24 cellular contexts compared by ENCODE assay signal in the genomic region with DNA sequence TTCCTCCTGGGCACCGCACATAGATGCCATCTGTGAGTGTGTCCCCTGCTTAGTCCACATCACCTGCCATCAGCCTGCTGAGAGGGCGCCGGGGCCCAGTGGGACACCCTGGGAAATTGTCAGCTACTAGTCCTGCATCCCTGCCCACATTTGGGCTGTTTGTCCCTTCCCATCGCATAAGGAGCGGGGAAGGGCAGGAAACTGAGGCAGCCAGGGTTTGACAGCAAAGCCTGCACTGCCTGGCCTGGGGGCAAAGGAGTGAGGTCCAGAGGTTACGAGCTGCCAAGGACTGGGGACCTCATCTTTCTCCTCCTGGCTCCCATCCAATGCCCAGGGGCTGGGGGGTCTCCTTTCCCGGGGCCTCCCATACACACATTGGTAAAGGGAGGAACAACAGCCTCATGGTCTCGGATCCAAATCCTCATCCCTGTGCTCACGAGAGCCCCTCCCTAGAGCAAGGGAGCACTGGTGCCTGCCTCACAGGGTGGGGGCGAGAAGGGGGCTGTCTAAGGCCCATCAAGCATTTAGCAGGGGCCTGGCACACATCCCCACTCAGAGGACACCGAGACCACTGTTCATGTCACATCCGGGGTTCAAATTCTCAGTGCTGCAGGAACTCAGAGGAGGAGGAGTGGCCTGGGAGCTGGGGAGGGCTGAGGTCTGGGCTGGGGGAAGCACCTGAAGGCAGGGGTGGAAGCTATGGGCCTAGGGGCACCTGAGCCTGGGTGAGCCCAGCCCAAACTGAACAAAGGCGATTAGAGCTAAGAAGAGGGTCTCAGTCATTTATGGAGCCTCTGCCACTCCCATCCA.
DNase-seq lines count a peak whose midpoint lies in the region; ATAC-seq and TF ChIP-seq lines count a peak whose summit lies in the region.
"Had no signal": no experiment of that assay in that cellular context is flagged by ENCODE, and none has a peak within 500 bp of the region (broad histone marks: within the 10 kb centered on the region; RNA-seq: fewer than 3 reads in every experiment).

No MANE protein-coding gene starts in this region.

- no peaks in the 10 kb centered on the region for H3K27me3 ChIP-seq in mesenchymal stem cell (ENCODE audit: control insufficient read depth in 1 of 2, insufficient read depth in 1 of 2, low read length in 2 of 2)
- H3K27me3 ChIP-seq: dorsolateral prefrontal cortex, foreskin keratinocyte, suprapubic skin had no signal

- no peaks in the 10 kb centered on the region for H3K27me3 Mint-ChIP-seq in WTC11 (ENCODE audit: low read depth)
- no peaks in the 10 kb centered on the region for H3K27me3 Mint-ChIP-seq in stimulated activated naive B cell treated with anti-CD40 and anti-IgM and Interleukin-4, amounts not matched to agents 10 μg/mL and 1 μg/mL and 100 μg/mL, for 72 hours
- H3K27me3 Mint-ChIP-seq in naive thymus-derived CD8-positive, alpha-beta T cell = no peaks in the 10 kb centered on the region

- H3K27ac ChIP-seq in mesenchymal stem cell (ENCODE audit: low read length, poor library complexity, severe bottlenecking) = no peak overlapping the region
- H3K27ac ChIP-seq: C4-2B, foreskin keratinocyte, HL-60, suprapubic skin had no signal

- peak overlapping the region; percentile 14 for H4K91ac ChIP-seq in mesenchymal stem cell (ENCODE audit: low read length)

- POLR2A ChIA-PET in WTC11 (lab: Charles Lee) = no interaction called here
- POLR2A ChIA-PET in naive thymus-derived CD8-positive, alpha-beta T cell (lab: Charles Lee) = no interaction called here

- H2AFZ ChIP-seq in mesenchymal stem cell (ENCODE audit: low read depth, low read length) = no peak overlapping the region

- H2BK12ac ChIP-seq in mesenchymal stem cell (ENCODE audit: low read length in 2 of 2) = peak overlapping the region; percentile 4 to 84

- 96% methylated on average over 13 of the region's 13 CpGs for WGBS in mesenchymal stem cell

- no peak overlapping the region for H3K4me3 Mint-ChIP-seq in WTC11
- H3K4me3 Mint-ChIP-seq in stimulated activated naive B cell treated with anti-CD40 and anti-IgM and Interleukin-4, amounts not matched to agents 10 μg/mL and 1 μg/mL and 100 μg/mL, for 72 hours = no peak overlapping the region
- no peak overlapping the region for H3K4me3 Mint-ChIP-seq in naive thymus-derived CD8-positive, alpha-beta T cell
- H3K4me3 Mint-ChIP-seq: H9, IgD-negative memory B cell, neural crest cell had no signal

- peak overlapping the region in 1 of 2 experiments; percentile 5 for H3K4ac ChIP-seq in mesenchymal stem cell (ENCODE audit: low read depth in 1 of 2, low read length in 2 of 2)

- peaks cover 0 to 16% of the 10 kb centered on the region in 2 experiments for H3K36me3 ChIP-seq in mesenchymal stem cell (ENCODE audit: control insufficient read depth in 1 of 2, insufficient read depth in 2 of 2, low read depth in 1 of 2, low read length in 2 of 2)
- H3K36me3 ChIP-seq: suprapubic skin had no signal

- H2BK15ac ChIP-seq in mesenchymal stem cell (ENCODE audit: low read depth, poor library complexity, severe bottlenecking) = peak overlapping the region; percentile 57

- peaks cover 75% of the 10 kb centered on the region for H3K4me1 ChIP-seq in mesenchymal stem cell (ENCODE audit: control insufficient read depth, insufficient read depth, low read depth, low read length)

- H4K8ac ChIP-seq in mesenchymal stem cell (ENCODE audit: low read length) = peak overlapping the region; percentile 33

- H3K9me3 ChIP-seq in mesenchymal stem cell (ENCODE audit: control insufficient read depth, low read length) = no peaks in the 10 kb centered on the region
- H3K9me3 ChIP-seq: suprapubic skin had no signal

- H3K36me3 Mint-ChIP-seq in WTC11 = no peaks in the 10 kb centered on the region
- no peaks in the 10 kb centered on the region for H3K36me3 Mint-ChIP-seq in stimulated activated naive B cell treated with anti-CD40 and anti-IgM and Interleukin-4, amounts not matched to agents 10 μg/mL and 1 μg/mL and 100 μg/mL, for 72 hours
- H3K36me3 Mint-ChIP-seq in naive thymus-derived CD8-positive, alpha-beta T cell = no peaks in the 10 kb centered on the region
- H3K36me3 Mint-ChIP-seq: IgD-negative memory B cell had no signal

- no peak overlapping the region for H3K9ac ChIP-seq in mesenchymal stem cell (ENCODE audit: low read length)

- H2AK5ac ChIP-seq in mesenchymal stem cell (ENCODE audit: low read length, severe bottlenecking) = peak overlapping the region; percentile 57

- H3K79me1 ChIP-seq in mesenchymal stem cell (replicated peaks; ENCODE audit: low read length, poor library complexity, severe bottlenecking) = peaks cover 16% of the 10 kb centered on the region

- H3K18ac ChIP-seq in mesenchymal stem cell (ENCODE audit: low read depth in 1 of 2, low read length in 2 of 2) = peak overlapping the region; percentile 41 to 52

- no peak for ATAC-seq in WTC11
- no peak for ATAC-seq in stimulated activated naive B cell treated with anti-CD40 and anti-IgM and Interleukin-4, amounts not matched to agents 10 μg/mL and 1 μg/mL and 100 μg/mL, for 72 hours (replicated peaks)
- ATAC-seq in naive thymus-derived CD8-positive, alpha-beta T cell = no peak
- no peak for ATAC-seq in GM21526 (IDR thresholded peaks at IDR 0.05; ENCODE audit: low FRiP score, unreplicated experiment)
- ATAC-seq: foreskin keratinocyte, GM12878 had no signal

- no peak overlapping the region for H3K4me2 ChIP-seq in mesenchymal stem cell (ENCODE audit: low read length, poor library complexity, severe bottlenecking)

- DNase-seq in activated effector memory CD4-positive, alpha-beta T cell treated with anti-CD3 and anti-CD28 coated beads, Interleukin-2, amount 50 U/mL, for 16 hours = peak; percentile 61
- DNase-seq in activated effector memory CD4-positive, alpha-beta T cell treated with Interleukin-2 at 50 U/mL for 16 hours = no peak
- DNase-seq in WTC11 (ENCODE audit: low spot score) (peak; percentile 8), mesenchymal stem cell (no peak), MV-4-11 (lab: John Stamatoyannopoulos, UW) (no peak)
- DNase-seq in stimulated activated naive B cell treated with anti-CD40 and anti-IgM and Interleukin-4, amounts not matched to agents 10 μg/mL and 1 μg/mL and 100 μg/mL, for 72 hours = no peak
- DNase-seq in naive thymus-derived CD8-positive, alpha-beta T cell = no peak
- DNase-seq: activated CD4-positive, alpha-beta T cell treated with anti-CD3 and anti-CD28 coated beads, Interleukin-2, amount 50 U/mL, for 4 hours; foreskin keratinocyte; H9; kidney glomerular epithelial cell; mesendoderm; NCI-H146; NCI-H2171 treated with DMSO at 0.1 percent for 48 hours; NCI-H748 treated with DMSO at 0.1 percent for 48 hours; stimulated activated CD8-positive, alpha-beta memory T cell treated with anti-CD3 and anti-CD28 coated beads, Interleukin-4, amount 100 ng/mL, for 48 hours had no signal

- no peak for TF ChIP-seq CTCF in WTC11 (IDR thresholded peaks at IDR 0.05)

- H3K9me3 Mint-ChIP-seq in WTC11 = no peaks in the 10 kb centered on the region
- no peaks in the 10 kb centered on the region for H3K9me3 Mint-ChIP-seq in stimulated activated naive B cell treated with anti-CD40 and anti-IgM and Interleukin-4, amounts not matched to agents 10 μg/mL and 1 μg/mL and 100 μg/mL, for 72 hours
- no peaks in the 10 kb centered on the region for H3K9me3 Mint-ChIP-seq in naive thymus-derived CD8-positive, alpha-beta T cell
- H3K9me3 Mint-ChIP-seq: H9, IgD-negative memory B cell, neural crest cell had no signal

- no peak overlapping the region for H3K27ac Mint-ChIP-seq in WTC11
- H3K27ac Mint-ChIP-seq in stimulated activated naive B cell treated with anti-CD40 and anti-IgM and Interleukin-4, amounts not matched to agents 10 μg/mL and 1 μg/mL and 100 μg/mL, for 72 hours = peak overlapping the region; percentile 63
- peak overlapping the region in 5 of 10 donors; percentile 28 to 83 (median 67) for H3K27ac Mint-ChIP-seq in naive thymus-derived CD8-positive, alpha-beta T cell

- peaks cover 46% of the 10 kb centered on the region for H3K4me1 Mint-ChIP-seq in WTC11
- H3K4me1 Mint-ChIP-seq in stimulated activated naive B cell treated with anti-CD40 and anti-IgM and Interleukin-4, amounts not matched to agents 10 μg/mL and 1 μg/mL and 100 μg/mL, for 72 hours = peaks cover 55 to 77% of the 10 kb centered on the region in 2 donors
- peaks cover 35 to 95% (median 86%) of the 10 kb centered on the region in 4 donors for H3K4me1 Mint-ChIP-seq in naive thymus-derived CD8-positive, alpha-beta T cell

- CTCF ChIA-PET in WTC11 (lab: Charles Lee) = no interaction called here

- peak overlapping the region; percentile 21 for H2BK120ac ChIP-seq in mesenchymal stem cell (ENCODE audit: low read depth, low read length)

- H3K14ac ChIP-seq in mesenchymal stem cell (ENCODE audit: low read length in 2 of 2) = peak overlapping the region in 1 of 2 experiments; percentile 53

- H3K4me3 ChIP-seq in mesenchymal stem cell (ENCODE audit: insufficient read depth in 1 of 2, low read depth in 1 of 2, low read length in 2 of 2) = no peak overlapping the region
- H3K4me3 ChIP-seq: dorsolateral prefrontal cortex, GM12878, suprapubic skin had no signal

- no peak overlapping the region for H3K23ac ChIP-seq in mesenchymal stem cell (ENCODE audit: low read length in 2 of 2)

- peak overlapping the region; percentile 32 for H2BK5ac ChIP-seq in mesenchymal stem cell (ENCODE audit: low read depth, low read length, poor library complexity, severe bottlenecking)

Comparison
In these comparisons a context has a peak if more than half of its experiments do, and no peak if none do; other contexts are left out.
1. DNase-seq: peak in activated effector memory CD4-positive, alpha-beta T cell treated with anti-CD3 and anti-CD28 coated beads, Interleukin-2, amount 50 U/mL, for 16 hours (single experiment) and WTC11 (single experiment); none in activated effector memory CD4-positive, alpha-beta T cell treated with Interleukin-2 at 50 U/mL for 16 hours (single experiment), mesenchymal stem cell (single experiment), stimulated activated naive B cell treated with anti-CD40 and anti-IgM and Interleukin-4, amounts not matched to agents 10 μg/mL and 1 μg/mL and 100 μg/mL, for 72 hours (single experiment), naive thymus-derived CD8-positive, alpha-beta T cell (0 of 10) and MV-4-11 (single experiment).